ENCODE assay signal across 18 cellular contexts in genomic region chr9:132989414-132989996, GRCh38. TPM values are rescaled to one million over a fixed set of nuclear protein-coding genes. Genes with fewer than 3 reads are reported as not detected.
A peak's percentile ranks its signal among the peaks of the same experiment; 100 is the strongest.
DNase-seq lines count a peak whose midpoint lies in the region; ATAC-seq, FAIRE-seq and TF ChIP-seq lines count a peak whose summit lies in the region.
"Had no signal": no experiment of that assay in that cellular context is flagged by ENCODE, and none has a peak within 500 bp of the region (broad histone marks: within the 10 kb centered on the region; RNA-seq: fewer than 3 reads in every experiment).

No MANE protein-coding gene starts in this region.

- no peak overlapping the region for H3K23ac ChIP-seq in IMR-90 (ENCODE audit: low read depth, low read length)

- TF ChIP-seq EP300 in HepG2 (IDR thresholded peaks at IDR 0.05; ENCODE audit: low read depth in 2 of 2, low read length in 2 of 2) (no peak), HepG2 (CRISPR knock-in tag; IDR thresholded peaks at IDR 0.05; ENCODE audit: borderline replicate concordance) (no peak), esophagus muscularis mucosa (IDR thresholded peaks at IDR 0.05) (no peak)

- no peak overlapping the region for H3K4me2 ChIP-seq in HepG2 (ENCODE audit: low read depth, low read length)
- no peak overlapping the region for H3K4me2 ChIP-seq in IMR-90 (ENCODE audit: low read depth, low read length)
- H3K4me2 ChIP-seq in osteoblast (ENCODE audit: insufficient read depth, low read length) = no peak overlapping the region

- no peak for FAIRE-seq in HepG2 (lab: Jason Lieb, UNC)
- FAIRE-seq: A204.1 had no signal

- H3K56ac ChIP-seq in IMR-90 (ENCODE audit: extremely low read depth, insufficient read depth, low read length) = no peak overlapping the region

- no peak overlapping the region for H4K8ac ChIP-seq in IMR-90 (ENCODE audit: low read depth in 2 of 2, low read length in 2 of 2)

- H3K9me3 ChIP-seq in HepG2 (ENCODE audit: low read length) = no peaks in the 10 kb centered on the region
- H3K9me3 ChIP-seq in right lobe of liver = no peaks in the 10 kb centered on the region
- H3K9me3 ChIP-seq in IMR-90 (ENCODE audit: control insufficient read depth, insufficient read depth, low read length) = no peaks in the 10 kb centered on the region
- H3K9me3 ChIP-seq in osteoblast (ENCODE audit: low read depth, low read length) = no peaks in the 10 kb centered on the region
- no peaks in the 10 kb centered on the region for H3K9me3 ChIP-seq in esophagus muscularis mucosa
- H3K9me3 ChIP-seq: BE2C had no signal

- H4K5ac ChIP-seq in IMR-90 (ENCODE audit: low read depth, low read length) = no peak overlapping the region

- H4K20me1 ChIP-seq in HepG2 (ENCODE audit: insufficient read depth, low read length) = no peaks in the 10 kb centered on the region
- no peaks in the 10 kb centered on the region for H4K20me1 ChIP-seq in IMR-90 (ENCODE audit: insufficient read depth, low read length)
- H4K20me1 ChIP-seq in osteoblast (ENCODE audit: insufficient read depth, low read length) = no peaks in the 10 kb centered on the region

- no peak overlapping the region for H3K18ac ChIP-seq in IMR-90 (ENCODE audit: low read depth, low read length)

- 65% methylated on average over 11 of the region's 23 CpGs for WGBS in HepG2 (ENCODE audit: low lambda C conversion rate)
- WGBS in right lobe of liver (ENCODE audit: insufficient coverage, low coverage, low lambda C conversion rate, missing lambda C conversion rate) = 76% methylated on average over 6 of the region's 23 CpGs
- 83% methylated on average over 7 of the region's 23 CpGs; no CpG with 5 or more reads in 1 of the 2 experiments for WGBS in IMR-90 (ENCODE audit: extremely low coverage in 2 of 2, insufficient read length in 1 of 2), 2 experiments
- WGBS in esophagus muscularis mucosa = 86% methylated on average over 17 of the region's 23 CpGs

- H3K27me3 ChIP-seq in HepG2 (ENCODE audit: control insufficient read depth in 1 of 2, insufficient read depth in 2 of 2, low read length in 2 of 2) (peaks cover 5 to 32% of the 10 kb centered on the region in 2 experiments; a peak in 3 of 5 replicates), right lobe of liver (no peaks in the 10 kb centered on the region), IMR-90 (ENCODE audit: control insufficient read depth, insufficient read depth, low read length) (peaks cover 67% of the 10 kb centered on the region), osteoblast (ENCODE audit: insufficient read depth, low read length) (peaks cover 46% of the 10 kb centered on the region), esophagus muscularis mucosa (peaks cover 0 to 94% (median 13%) of the 10 kb centered on the region in 4 donors)
- H3K27me3 ChIP-seq: BE2C had no signal

- in situ Hi-C loops in HepG2 (cut with HindIII; ENCODE audit: extremely low pct_ligation_motif_present, low pct_unique_long_range_greater_than_20kb) (no loop called here), IMR-90 (cut with MboI; ENCODE audit: low sequenced_read_pairs) (no loop called here)

- H2AK5ac ChIP-seq in IMR-90 (ENCODE audit: low read depth, low read length) = no peak overlapping the region

- no peak for DNase-seq in HepG2 (ENCODE audit: low spot score)
- no peak for DNase-seq in right lobe of liver
- DNase-seq in IMR-90 = no peak
- no peak for DNase-seq in immature natural killer cell
- peak; percentile 68 for DNase-seq in osteoblast (ENCODE audit: insufficient read length, low spot score, missing footprints)
- no peak for DNase-seq in GF-D8 (lab: John Stamatoyannopoulos, UW)
- no peak for DNase-seq in NCI-H526 (lab: John Stamatoyannopoulos, UW)
- DNase-seq in esophagus muscularis mucosa (ENCODE audit: extremely low spot score) = no peak
- DNase-seq: BE2C, DMS79, KBM-7, NCI-H1105 treated with DMSO at 0.1 percent for 48 hours, NCI-H187 treated with DMSO at 0.1 percent for 48 hours, NCI-H748 treated with DMSO at 0.1 percent for 48 hours, SIG-M5 had no signal

- no peaks in the 10 kb centered on the region for H3K79me1 ChIP-seq in IMR-90 (ENCODE audit: low read depth in 1 of 2, low read length in 2 of 2)

- POLR2A ChIA-PET in HepG2 (lab: Yijun Ruan, JAX) (no interaction called here), IMR-90 (lab: Charles Lee; ENCODE audit: unreplicated experiment) (no interaction called here)

- no peaks in the 10 kb centered on the region for H3K36me3 ChIP-seq in HepG2 (replicated peaks in 1 of 2; ENCODE audit: control insufficient read depth in 1 of 2, insufficient read depth in 2 of 2, low read length in 2 of 2)
- no peaks in the 10 kb centered on the region for H3K36me3 ChIP-seq in right lobe of liver
- no peaks in the 10 kb centered on the region for H3K36me3 ChIP-seq in IMR-90 (ENCODE audit: control insufficient read depth, insufficient read depth, low read length)
- no peaks in the 10 kb centered on the region for H3K36me3 ChIP-seq in osteoblast (ENCODE audit: insufficient read depth, low read length)
- H3K36me3 ChIP-seq in esophagus muscularis mucosa = no peaks in the 10 kb centered on the region
- H3K36me3 ChIP-seq: BE2C had no signal

- H3K27ac ChIP-seq in HepG2 (ENCODE audit: extremely low read length, insufficient read depth, low read length) (no peak overlapping the region), right lobe of liver (no peak overlapping the region), IMR-90 (ENCODE audit: insufficient read depth, low read length) (no peak overlapping the region), osteoblast (ENCODE audit: low read depth, low read length) (no peak overlapping the region), esophagus muscularis mucosa (replicated peaks in 1 of 4) (no peak overlapping the region)
- H3K27ac ChIP-seq: RWPE1 had no signal

- H3K4me3 Mint-ChIP-seq in immature natural killer cell = peak overlapping the region; percentile 3 to 60 (median 17)
- H3K4me3 Mint-ChIP-seq: CD8-positive, alpha-beta T cell had no signal

- no peaks in the 10 kb centered on the region for H3K9me3 Mint-ChIP-seq in immature natural killer cell
- H3K9me3 Mint-ChIP-seq: CD8-positive, alpha-beta T cell had no signal

- H2AK9ac ChIP-seq in IMR-90 (replicated peaks; ENCODE audit: low read depth, low read length, poor library complexity) = no peak overlapping the region

- H3K27ac Mint-ChIP-seq in immature natural killer cell = peak overlapping the region in 2 of 6 donors; percentile 2 to 34
- H3K27ac Mint-ChIP-seq: CD8-positive, alpha-beta T cell had no signal

- no peak overlapping the region for H3K14ac ChIP-seq in IMR-90 (replicated peaks; ENCODE audit: low read depth, low read length)

- no peak overlapping the region for H4K91ac ChIP-seq in IMR-90 (ENCODE audit: insufficient read depth, low read depth, low read length)

- H2BK15ac ChIP-seq in IMR-90 (ENCODE audit: low read depth, low read length) = no peak overlapping the region

- no peak overlapping the region for H2BK5ac ChIP-seq in IMR-90 (ENCODE audit: low read depth, low read length, poor library complexity, severe bottlenecking)

- peaks cover 80 to 85% of the 10 kb centered on the region in 2 donors for H3K4me1 Mint-ChIP-seq in immature natural killer cell

- no peak overlapping the region for H2BK20ac ChIP-seq in IMR-90 (ENCODE audit: low read depth, low read length)

- H3K9me1 ChIP-seq in IMR-90 (ENCODE audit: insufficient read depth, low read length) = no peaks in the 10 kb centered on the region

- CTCF ChIA-PET in HepG2 (lab: Yijun Ruan, JAX; ENCODE audit: low intra/inter-chr PET ratio, low total read pairs) (no interaction called here), IMR-90 (lab: Yijun Ruan, JAX) (no interaction called here)

- H3K27me3 Mint-ChIP-seq in immature natural killer cell (ENCODE audit: low read depth in 3 of 3) = peaks cover 2 to 5% (median 3%) of the 10 kb centered on the region in 3 donors

- no peak overlapping the region for H2BK120ac ChIP-seq in IMR-90 (ENCODE audit: low read depth, low read length)

- no peak overlapping the region for H3K4ac ChIP-seq in IMR-90 (ENCODE audit: low read depth, low read length)

- intact Hi-C loops in HepG2 (cut with micrococcal nuclease; ENCODE audit: unreplicated experiment) = no loop called here
- intact Hi-C loops in right lobe of liver (cut with DNase I) = no loop called here
- intact Hi-C loops in IMR-90 (cut with micrococcal nuclease) = no loop called here
- intact Hi-C loops in esophagus muscularis mucosa (cut with DNase I) = no loop called here

- TF ChIP-seq CTCF in HepG2 (CRISPR knock-in tag; IDR thresholded peaks at IDR 0.05) (no peak), right lobe of liver (IDR thresholded peaks at IDR 0.05) (no peak), IMR-90 (conservative IDR thresholded peaks at IDR 0.05; ENCODE audit: low read depth, low read length) (no peak), osteoblast (IDR thresholded peaks at IDR 0.05; ENCODE audit: extremely low read depth, low read depth, low read length) (no peak), esophagus muscularis mucosa (IDR thresholded peaks at IDR 0.05) (no peak)

- H3K4me3 ChIP-seq in HepG2 (replicated peaks in 1 of 3; ENCODE audit: insufficient read depth in 1 of 3, low read depth in 2 of 3, low read length in 3 of 3) (no peak overlapping the region), right lobe of liver (no peak overlapping the region), IMR-90 (ENCODE audit: insufficient read depth, low read depth, low read length) (no peak overlapping the region), osteoblast (ENCODE audit: insufficient read depth, low read length) (no peak overlapping the region), esophagus muscularis mucosa (no peak overlapping the region)

- H3K79me2 ChIP-seq in HepG2 (ENCODE audit: insufficient read depth, low read length) (no peaks in the 10 kb centered on the region), osteoblast (ENCODE audit: insufficient read depth, low read length) (no peaks in the 10 kb centered on the region)

- H3K36me3 Mint-ChIP-seq in immature natural killer cell = no peaks in the 10 kb centered on the region
- H3K36me3 Mint-ChIP-seq: CD8-positive, alpha-beta T cell had no signal

- TF ChIP-seq RAD21 in HepG2 (CRISPR knock-in tag; IDR thresholded peaks at IDR 0.05) = no peak
- TF ChIP-seq RAD21 in IMR-90 (IDR thresholded peaks at IDR 0.05; ENCODE audit: low read length) = no peak

- H2AFZ ChIP-seq in HepG2 (ENCODE audit: low read length) (no peak overlapping the region), IMR-90 (replicated peaks; ENCODE audit: low read length, poor library complexity) (peak overlapping the region; percentile 10), osteoblast (ENCODE audit: low read length) (no peak overlapping the region)

- H3K9ac ChIP-seq in HepG2 (ENCODE audit: insufficient read depth, low read depth, low read length) = no peak overlapping the region
- H3K9ac ChIP-seq in IMR-90 (ENCODE audit: low read depth, low read length) = no peak overlapping the region

- no peak for TF ChIP-seq POLR2A in HepG2 (IDR thresholded peaks at IDR 0.05; ENCODE audit: insufficient read depth in 1 of 2, low read depth in 2 of 2, low read length in 2 of 2)
- no peak for TF ChIP-seq POLR2A in right lobe of liver (IDR thresholded peaks at IDR 0.05)
- TF ChIP-seq POLR2A in IMR-90 (IDR thresholded peaks at IDR 0.05; ENCODE audit: low read depth, low read length) = no peak
- TF ChIP-seq POLR2A in esophagus muscularis mucosa (IDR thresholded peaks at IDR 0.05; ENCODE audit: low read depth) = no peak

- ATAC-seq in HepG2 (no peak), right lobe of liver (no peak), IMR-90 (ENCODE audit: low read depth) (no peak)

- BruUV-seq in HepG2 (replicated peaks; lab: Mats Ljungman, UMichigan) (no TSS peak), IMR-90 (replicated peaks; lab: Mats Ljungman, UMichigan) (no TSS peak)

- dilution Hi-C loops in IMR-90 (cut with HindIII; ENCODE audit: low sequenced_read_pairs, unreplicated experiment) = no loop called here

- peaks cover 63% of the 10 kb centered on the region for H3K4me1 ChIP-seq in HepG2 (ENCODE audit: insufficient read depth, low read length)
- no peaks in the 10 kb centered on the region for H3K4me1 ChIP-seq in right lobe of liver
- H3K4me1 ChIP-seq in IMR-90 (ENCODE audit: control insufficient read depth, insufficient read depth, low read length) = no peaks in the 10 kb centered on the region
- no peaks in the 10 kb centered on the region for H3K4me1 ChIP-seq in osteoblast (ENCODE audit: insufficient read depth, low read length)
- H3K4me1 ChIP-seq in esophagus muscularis mucosa = peaks cover 0 to 5% (median 0%) of the 10 kb centered on the region in 4 donors
- H3K4me1 ChIP-seq: BE2C had no signal

RNA-seq across cellular contexts. Expression of gene GFI1B, which starts 11.0 kb away (rescaled TPM):
- 0.51 TPM in 1 of 2 replicates, not detected in the other for total RNA-seq in HepG2 (2016; rRNA removed; fragmentation: Illumina TruSeq; extraction: Trizol)
- not detected in 2 replicates for total RNA-seq in HepG2 (2016; cell fraction: cytosol; rRNA removed; fragmentation: Illumina TruSeq; extraction: Trizol; ENCODE audit: low read depth)
- 0.24 and 0.56 TPM in 2 replicates for total RNA-seq in HepG2 (2016; cell fraction: insoluble cytoplasmic fraction; rRNA removed; fragmentation: Illumina TruSeq; extraction: Trizol)
- total RNA-seq in HepG2 (2016; cell fraction: membrane; rRNA removed; fragmentation: Illumina TruSeq; extraction: Trizol) = 0.15 and 0.52 TPM in 2 replicates
- 0.28 TPM in 1 of 2 replicates, not detected in the other for total RNA-seq in HepG2 (2016; cell fraction: nucleus; rRNA removed; fragmentation: Illumina TruSeq; extraction: Trizol)
- 0.15 and 0.26 TPM in 2 replicates for polyA plus RNA-seq in HepG2 (2011; rRNA removed)
- 0.15 and 0.18 TPM in 2 replicates for polyA plus RNA-seq in HepG2 (2011; cell fraction: cytosol; rRNA removed)
- polyA plus RNA-seq in HepG2 (2011; cell fraction: nucleus; rRNA removed) = 0.19 and 0.26 TPM in 2 replicates
- polyA plus RNA-seq in HepG2 (2012) = 0.19 and 0.80 TPM in 2 replicates
- polyA plus RNA-seq in HepG2 (2016; cell fraction: cytosol; fragmentation: Illumina TruSeq; extraction: Trizol; ENCODE audit: low read depth) = 0.09 and 0.19 TPM in 2 replicates
- 0.21 and 0.30 TPM in 2 replicates for polyA plus RNA-seq in HepG2 (2016; cell fraction: insoluble cytoplasmic fraction; fragmentation: Illumina TruSeq; extraction: Trizol; ENCODE audit: low read depth)
- polyA plus RNA-seq in HepG2 (2016; cell fraction: membrane; fragmentation: Illumina TruSeq; extraction: Trizol; ENCODE audit: low read depth) = 0.19 and 0.32 TPM in 2 replicates
- polyA plus RNA-seq in HepG2 (2016; cell fraction: nucleus; fragmentation: Illumina TruSeq; extraction: Trizol; ENCODE audit: insufficient read depth, low read depth) = 0.49 TPM in 1 of 2 replicates, not detected in the other
- 0.35 and 0.42 TPM in 2 replicates for polyA minus RNA-seq in HepG2 (2011; rRNA and poly(A)+ RNA removed; ENCODE audit: low replicate concordance)
- polyA minus RNA-seq in HepG2 (2011; cell fraction: cytosol; rRNA and poly(A)+ RNA removed) = not detected in 2 replicates
- polyA minus RNA-seq in HepG2 (2011; cell fraction: nucleus; rRNA and poly(A)+ RNA removed) = 0.13 TPM in 1 of 2 replicates, not detected in the other
- under 1 TPM in 3 of 6 experiments, not detected in 3; 0.24 to 0.64 (median 0.39) TPM for total RNA-seq in right lobe of liver
- total RNA-seq in IMR-90 (2012; rRNA removed) = not detected in 2 replicates
- polyA plus RNA-seq in IMR-90 (2012; rRNA removed) = 0.02 TPM in 1 of 2 replicates, not detected in the other
- not detected in 2 replicates for polyA plus RNA-seq in IMR-90 (2012; cell fraction: cytosol; rRNA removed)
- not detected in 2 replicates for polyA plus RNA-seq in IMR-90 (2012; cell fraction: nucleus; rRNA removed; ENCODE audit: low replicate concordance)
- 1 to 10 TPM in 2 of 3 donors, not detected in 1; 1.6 to 1.8 TPM for polyA plus RNA-seq in immature natural killer cell
- under 0.01 TPM in 1 of 2 replicates, not detected in the other for total RNA-seq in osteoblast
- total RNA-seq in esophagus muscularis mucosa = under 1 TPM in 1 of 4 donors, not detected in 3; 0.17 TPM
- total RNA-seq: CD8-positive, alpha-beta T cell had no signal

RNA-seq across cellular contexts. Expression of gene GTF3C5, which starts 41.3 kb away (rescaled TPM):
- total RNA-seq in HepG2 (2016; rRNA removed; fragmentation: Illumina TruSeq; extraction: Trizol) (43.4 and 66.9 TPM in 2 replicates), right lobe of liver (10 to 100 TPM; 18.4 to 30.5 (median 19.8) TPM), IMR-90 (2012; rRNA removed) (49.1 and 51.1 TPM in 2 replicates), osteoblast (31.8 and 41.3 TPM in 2 replicates), esophagus muscularis mucosa (10 to 100 TPM; 38.9 to 58.1 (median 42.4) TPM)
- 11.7 and 12.3 TPM in 2 replicates for total RNA-seq in HepG2 (2016; cell fraction: cytosol; rRNA removed; fragmentation: Illumina TruSeq; extraction: Trizol; ENCODE audit: low read depth)
- total RNA-seq in HepG2 (2016; cell fraction: insoluble cytoplasmic fraction; rRNA removed; fragmentation: Illumina TruSeq; extraction: Trizol) = 37.9 and 65.5 TPM in 2 replicates
- total RNA-seq in HepG2 (2016; cell fraction: membrane; rRNA removed; fragmentation: Illumina TruSeq; extraction: Trizol) = 20.2 and 20.6 TPM in 2 replicates
- total RNA-seq in HepG2 (2016; cell fraction: nucleus; rRNA removed; fragmentation: Illumina TruSeq; extraction: Trizol) = 76.0 and 76.7 TPM in 2 replicates
- polyA plus RNA-seq in HepG2 (2011; rRNA removed) (92.6 and 110 TPM in 2 replicates), IMR-90 (2012; rRNA removed) (50.7 and 52.3 TPM in 2 replicates), immature natural killer cell (10 to 100 TPM; 31.0 to 52.7 (median 41.0) TPM)
- polyA plus RNA-seq in HepG2 (2011; cell fraction: cytosol; rRNA removed) = 46.1 and 57.8 TPM in 2 replicates
- polyA plus RNA-seq in HepG2 (2011; cell fraction: nucleus; rRNA removed) = 477 and 487 TPM in 2 replicates
- polyA plus RNA-seq in HepG2 (2012) = 45.0 and 56.0 TPM in 2 replicates
- 5.5 and 5.8 TPM in 2 replicates for polyA plus RNA-seq in HepG2 (2016; cell fraction: cytosol; fragmentation: Illumina TruSeq; extraction: Trizol; ENCODE audit: low read depth)
- 45.6 and 51.5 TPM in 2 replicates for polyA plus RNA-seq in HepG2 (2016; cell fraction: insoluble cytoplasmic fraction; fragmentation: Illumina TruSeq; extraction: Trizol; ENCODE audit: low read depth)
- 13.2 and 13.8 TPM in 2 replicates for polyA plus RNA-seq in HepG2 (2016; cell fraction: membrane; fragmentation: Illumina TruSeq; extraction: Trizol; ENCODE audit: low read depth)
- 196 and 212 TPM in 2 replicates for polyA plus RNA-seq in HepG2 (2016; cell fraction: nucleus; fragmentation: Illumina TruSeq; extraction: Trizol; ENCODE audit: insufficient read depth, low read depth)
- 27.9 and 79.3 TPM in 2 replicates for polyA minus RNA-seq in HepG2 (2011; rRNA and poly(A)+ RNA removed; ENCODE audit: low replicate concordance)
- 24.3 and 26.7 TPM in 2 replicates for polyA minus RNA-seq in HepG2 (2011; cell fraction: cytosol; rRNA and poly(A)+ RNA removed)
- polyA minus RNA-seq in HepG2 (2011; cell fraction: nucleus; rRNA and poly(A)+ RNA removed) = 98.5 and 99.1 TPM in 2 replicates
- 31.2 and 35.4 TPM in 2 replicates for polyA plus RNA-seq in IMR-90 (2012; cell fraction: cytosol; rRNA removed)
- 128 and 155 TPM in 2 replicates for polyA plus RNA-seq in IMR-90 (2012; cell fraction: nucleus; rRNA removed; ENCODE audit: low replicate concordance)

RNA-seq across cellular contexts. Expression of gene TSC1, which starts 45.1 kb away (rescaled TPM):
- 26.3 and 31.6 TPM in 2 replicates for total RNA-seq in HepG2 (2016; rRNA removed; fragmentation: Illumina TruSeq; extraction: Trizol)
- 18.0 and 21.2 TPM in 2 replicates for total RNA-seq in HepG2 (2016; cell fraction: cytosol; rRNA removed; fragmentation: Illumina TruSeq; extraction: Trizol; ENCODE audit: low read depth)
- total RNA-seq in HepG2 (2016; cell fraction: insoluble cytoplasmic fraction; rRNA removed; fragmentation: Illumina TruSeq; extraction: Trizol) = 24.1 and 31.9 TPM in 2 replicates
- total RNA-seq in HepG2 (2016; cell fraction: membrane; rRNA removed; fragmentation: Illumina TruSeq; extraction: Trizol) = 29.5 and 37.4 TPM in 2 replicates
- 49.4 and 54.4 TPM in 2 replicates for total RNA-seq in HepG2 (2016; cell fraction: nucleus; rRNA removed; fragmentation: Illumina TruSeq; extraction: Trizol)
- 58.0 and 66.1 TPM in 2 replicates for polyA plus RNA-seq in HepG2 (2011; rRNA removed)
- polyA plus RNA-seq in HepG2 (2011; cell fraction: cytosol; rRNA removed) = 25.6 and 30.5 TPM in 2 replicates
- polyA plus RNA-seq in HepG2 (2011; cell fraction: nucleus; rRNA removed) = 178 and 179 TPM in 2 replicates
- 26.8 and 27.3 TPM in 2 replicates for polyA plus RNA-seq in HepG2 (2012)
- polyA plus RNA-seq in HepG2 (2016; cell fraction: cytosol; fragmentation: Illumina TruSeq; extraction: Trizol; ENCODE audit: low read depth) = 9.8 and 11.1 TPM in 2 replicates
- polyA plus RNA-seq in HepG2 (2016; cell fraction: insoluble cytoplasmic fraction; fragmentation: Illumina TruSeq; extraction: Trizol; ENCODE audit: low read depth) = 17.1 and 17.6 TPM in 2 replicates
- polyA plus RNA-seq in HepG2 (2016; cell fraction: membrane; fragmentation: Illumina TruSeq; extraction: Trizol; ENCODE audit: low read depth) = 17.7 and 18.0 TPM in 2 replicates
- 64.5 and 67.0 TPM in 2 replicates for polyA plus RNA-seq in HepG2 (2016; cell fraction: nucleus; fragmentation: Illumina TruSeq; extraction: Trizol; ENCODE audit: insufficient read depth, low read depth)
- polyA minus RNA-seq in HepG2 (2011; rRNA and poly(A)+ RNA removed; ENCODE audit: low replicate concordance) = 139 and 153 TPM in 2 replicates
- 26.9 and 27.7 TPM in 2 replicates for polyA minus RNA-seq in HepG2 (2011; cell fraction: cytosol; rRNA and poly(A)+ RNA removed)
- polyA minus RNA-seq in HepG2 (2011; cell fraction: nucleus; rRNA and poly(A)+ RNA removed) = 182 and 218 TPM in 2 replicates
- 10 to 100 TPM; 14.2 to 22.8 (median 18.3) TPM for total RNA-seq in right lobe of liver
- total RNA-seq in IMR-90 (2012; rRNA removed) = 44.2 and 56.3 TPM in 2 replicates
- polyA plus RNA-seq in IMR-90 (2012; rRNA removed) = 24.0 and 25.7 TPM in 2 replicates
- polyA plus RNA-seq in IMR-90 (2012; cell fraction: cytosol; rRNA removed) = 9.0 and 12.4 TPM in 2 replicates
- polyA plus RNA-seq in IMR-90 (2012; cell fraction: nucleus; rRNA removed; ENCODE audit: low replicate concordance) = 57.8 and 168 TPM in 2 replicates
- polyA plus RNA-seq in immature natural killer cell = 10 to 100 TPM in 1 of 3 donors, 1 to 10 TPM in 2; 2.5 to 11.8 (median 6.8) TPM
- 68.4 and 81.3 TPM in 2 replicates for total RNA-seq in osteoblast
- 10 to 100 TPM; 25.0 to 36.9 (median 30.6) TPM for total RNA-seq in esophagus muscularis mucosa
